Comparison of ENCODE assay signal across 1 cellular context in genomic region chr4:40506066-40506465, GRCh38.
TF ChIP-seq lines count a peak whose summit lies in the region.

No MANE protein-coding gene starts in this region.

TF ChIP-seq in HCT116, 20 proteins besides CTCF, POLR2A, EP300 and RAD21 (continued from another document):
- TF ChIP-seq REST (IDR thresholded peaks at IDR 0.05; ENCODE audit: low read depth), result no peak
- TF ChIP-seq EZH2phosphoT487 (IDR thresholded peaks at IDR 0.05; ENCODE audit: borderline replicate concordance), result no peak
- TF ChIP-seq CEBPB (IDR thresholded peaks at IDR 0.05; ENCODE audit: low read depth), result no peak
- TF ChIP-seq JUND (IDR thresholded peaks at IDR 0.05), result no peak
- no peak for TF ChIP-seq ZFX (IDR thresholded peaks at IDR 0.05)
- TF ChIP-seq MAX (IDR thresholded peaks at IDR 0.05), result no peak
- TF ChIP-seq ZNF274 (IDR thresholded peaks at IDR 0.05; ENCODE audit: low read depth, low read length), result no peak
- no peak for TF ChIP-seq ZBTB33 (IDR thresholded peaks at IDR 0.05; ENCODE audit: extremely low read depth, insufficient replicate concordance, low read length)
- no peak for TF ChIP-seq EGR1 (IDR thresholded peaks at IDR 0.05; ENCODE audit: low read depth)
- TF ChIP-seq FOSL1 (IDR thresholded peaks at IDR 0.05; ENCODE audit: low read depth), result no peak
- no peak for TF ChIP-seq EZH2 (IDR thresholded peaks at IDR 0.05)
- TF ChIP-seq SIN3A (IDR thresholded peaks at IDR 0.05; ENCODE audit: low read depth), result no peak
- TF ChIP-seq CBX3 (IDR thresholded peaks at IDR 0.05; ENCODE audit: low read depth), result no peak
